9 cellular contexts compared by ENCODE assay signal in the genomic region with DNA sequence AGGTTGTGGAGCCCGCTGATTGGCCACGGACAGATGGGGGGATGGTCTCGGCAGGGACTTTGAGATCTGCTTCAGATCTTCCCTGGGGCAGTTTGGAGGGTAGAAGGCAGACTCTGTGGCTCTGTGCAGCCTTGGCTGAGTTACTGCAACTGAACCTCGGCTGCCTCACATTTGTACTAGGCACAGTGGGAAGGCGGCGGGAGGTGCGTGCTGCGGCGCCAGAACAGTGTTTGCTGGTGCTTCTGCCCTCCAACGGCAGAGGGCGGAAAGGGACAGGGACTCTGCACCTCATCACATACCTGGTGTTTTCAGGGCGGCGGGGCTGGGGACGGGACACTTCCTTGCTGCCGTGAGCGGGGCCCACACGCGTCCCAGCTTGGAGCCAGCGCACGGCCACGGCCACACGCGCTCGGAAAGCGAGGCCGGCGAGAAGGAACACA. TPM values are rescaled to one million over a fixed set of nuclear protein-coding genes. Genes with fewer than 3 reads are reported as not detected.
DNase-seq lines count a peak whose midpoint lies in the region; ATAC-seq and TF ChIP-seq lines count a peak whose summit lies in the region.
"Had no signal": no experiment of that assay in that cellular context is flagged by ENCODE, and none has a peak within 500 bp of the region (broad histone marks: within the 10 kb centered on the region; RNA-seq: fewer than 3 reads in every experiment).

No MANE protein-coding gene starts in this region.

- CTCF ChIA-PET in MCF 10A (lab: Yijun Ruan, JAX) = no interaction called here

- H3K27me3 Mint-ChIP-seq in MCF 10A (ENCODE audit: insufficient read depth, unreplicated experiment) = no peaks in the 10 kb centered on the region
- H3K27me3 Mint-ChIP-seq in stimulated activated naive B cell treated with anti-CD40 and anti-IgM and Interleukin-4, amounts not matched to agents 10 μg/mL and 1 μg/mL and 100 μg/mL, for 72 hours = no peaks in the 10 kb centered on the region

- H3K36me3 ChIP-seq in breast epithelium (no peaks in the 10 kb centered on the region), iPS-20b (ENCODE audit: insufficient read depth, low read depth, low read length) (peaks cover 21% of the 10 kb centered on the region)

- ATAC-seq in stimulated activated naive B cell treated with anti-CD40 and anti-IgM and Interleukin-4, amounts not matched to agents 10 μg/mL and 1 μg/mL and 100 μg/mL, for 72 hours (replicated peaks) = no peak

- H3K27ac ChIP-seq in breast epithelium (peak overlapping the region in 1 of 2 donors; percentile 35), iPS-20b (ENCODE audit: low read length) (no peak overlapping the region)

- H3K27me3 ChIP-seq in breast epithelium (no peaks in the 10 kb centered on the region), iPS-20b (ENCODE audit: insufficient read depth, low read length) (no peaks in the 10 kb centered on the region)

- DNase-seq in breast epithelium (ENCODE audit: low spot score in 2 of 2) (peak; percentile 59 to 86), MCF 10A (ENCODE audit: unreplicated experiment) (no peak), astrocyte of the cerebellum (ENCODE audit: low read depth) (no peak), HK-2 (ENCODE audit: unreplicated experiment) (no peak), OCI-M1 (lab: John Stamatoyannopoulos, UW) (no peak), NCI-H1417 (lab: John Stamatoyannopoulos, UW) (no peak)
- no peak for DNase-seq in stimulated activated naive B cell treated with anti-CD40 and anti-IgM and Interleukin-4, amounts not matched to agents 10 μg/mL and 1 μg/mL and 100 μg/mL, for 72 hours
- DNase-seq: MM.1S had no signal

- no TSS peak for BruUV-seq in MCF 10A (replicated peaks; lab: Mats Ljungman, UMichigan)

- no peak overlapping the region for H3K4me3 Mint-ChIP-seq in MCF 10A (ENCODE audit: unreplicated experiment)
- no peak overlapping the region for H3K4me3 Mint-ChIP-seq in stimulated activated naive B cell treated with anti-CD40 and anti-IgM and Interleukin-4, amounts not matched to agents 10 μg/mL and 1 μg/mL and 100 μg/mL, for 72 hours

- intact Hi-C loops in breast epithelium (cut with DNase I; ENCODE audit: low total_unique reads) = loop anchor here (10.0 kb wide), 1 partner anchor 244 kb away; no protein-coding TSS in a partner anchor
- intact Hi-C loops in MCF 10A (cut with micrococcal nuclease) = no loop called here

- in situ Hi-C loops in astrocyte of the cerebellum (cut with HindIII; ENCODE audit: low sequenced_read_pairs) = no loop called here

- peaks cover 4% of the 10 kb centered on the region for H3K4me1 Mint-ChIP-seq in MCF 10A (ENCODE audit: insufficient read depth, unreplicated experiment)
- H3K4me1 Mint-ChIP-seq in stimulated activated naive B cell treated with anti-CD40 and anti-IgM and Interleukin-4, amounts not matched to agents 10 μg/mL and 1 μg/mL and 100 μg/mL, for 72 hours = peaks cover 23 to 35% of the 10 kb centered on the region in 2 donors

- TF ChIP-seq POLR2A in breast epithelium (IDR thresholded peaks at IDR 0.05) = no peak

- H3K36me3 Mint-ChIP-seq in MCF 10A (ENCODE audit: insufficient read depth, unreplicated experiment) = peaks cover 41% of the 10 kb centered on the region
- peaks cover 41 to 66% of the 10 kb centered on the region in 2 donors for H3K36me3 Mint-ChIP-seq in stimulated activated naive B cell treated with anti-CD40 and anti-IgM and Interleukin-4, amounts not matched to agents 10 μg/mL and 1 μg/mL and 100 μg/mL, for 72 hours

- POLR2A ChIA-PET in MCF 10A (lab: Yijun Ruan, JAX) = no interaction called here

- H3K9me3 Mint-ChIP-seq in MCF 10A (ENCODE audit: unreplicated experiment) = no peaks in the 10 kb centered on the region
- no peaks in the 10 kb centered on the region for H3K9me3 Mint-ChIP-seq in stimulated activated naive B cell treated with anti-CD40 and anti-IgM and Interleukin-4, amounts not matched to agents 10 μg/mL and 1 μg/mL and 100 μg/mL, for 72 hours

- H3K4me3 ChIP-seq in breast epithelium (peak overlapping the region in 2 of 3 donors; percentile 15 to 25), astrocyte of the cerebellum (ENCODE audit: low read depth, low read length) (no peak overlapping the region), iPS-20b (ENCODE audit: low read length) (peak overlapping the region; percentile 40; the same call in 1 of the 2 replicates)

- TF ChIP-seq CTCF in breast epithelium (IDR thresholded peaks at IDR 0.05) = peak; percentile 38 to 79 (median 55)
- TF ChIP-seq CTCF in MCF 10A (IDR thresholded peaks at IDR 0.05; ENCODE audit: unreplicated experiment) = no peak
- TF ChIP-seq CTCF in astrocyte of the cerebellum (IDR thresholded peaks at IDR 0.05; ENCODE audit: low read depth, low read length, missing control alignments) = peak; percentile 47

- H3K4me1 ChIP-seq in breast epithelium = peaks cover 4 to 6% of the 10 kb centered on the region in 2 donors
- peaks cover 3% of the 10 kb centered on the region; the same call in 1 of the 2 replicates for H3K4me1 ChIP-seq in iPS-20b (ENCODE audit: insufficient read depth, low read length)

- H3K9me3 ChIP-seq in breast epithelium (no peaks in the 10 kb centered on the region), iPS-20b (ENCODE audit: insufficient read depth, low read depth, low read length) (no peaks in the 10 kb centered on the region)

- H3K9ac ChIP-seq in iPS-20b (ENCODE audit: low read depth, low read length) = peak overlapping the region; percentile 49; the same call in 1 of the 2 replicates

- no peak overlapping the region for H3K27ac Mint-ChIP-seq in MCF 10A (ENCODE audit: low read depth, unreplicated experiment)
- H3K27ac Mint-ChIP-seq in stimulated activated naive B cell treated with anti-CD40 and anti-IgM and Interleukin-4, amounts not matched to agents 10 μg/mL and 1 μg/mL and 100 μg/mL, for 72 hours = peak overlapping the region; percentile 31

RNA-seq across cellular contexts. Expression of a gene that starts 26.2 kb away (rescaled TPM):
- 10 to 100 TPM in 2 of 3 donors, 1 to 10 TPM in 1; 6.2 to 13.9 (median 13.1) TPM for total RNA-seq in breast epithelium
- 16.2 and 20.2 TPM in 2 replicates for total RNA-seq in MCF 10A (2022)

RNA-seq across cellular contexts. Expression of a gene that starts 26.4 kb away (rescaled TPM):
- total RNA-seq in breast epithelium (100 to 1,000 TPM in 1 of 3 donors, 10 to 100 TPM in 2; 65.9 to 116 (median 80.5) TPM), MCF 10A (2022) (26.7 and 28.7 TPM in 2 replicates)

RNA-seq across cellular contexts. Expression of a gene that starts 49.8 kb away (rescaled TPM):
- total RNA-seq in breast epithelium = 1 to 10 TPM; 1.4 to 7.9 (median 5.1) TPM
- total RNA-seq in MCF 10A (2022) = 0.40 and 0.69 TPM in 2 replicates

Comparison
In these comparisons a context has a peak if more than half of its experiments do, and no peak if none do; other contexts are left out.
1. DNase-seq: peak in breast epithelium (2 of 2); none in MCF 10A (single experiment), astrocyte of the cerebellum (single experiment), stimulated activated naive B cell treated with anti-CD40 and anti-IgM and Interleukin-4, amounts not matched to agents 10 μg/mL and 1 μg/mL and 100 μg/mL, for 72 hours (single experiment), HK-2 (single experiment), OCI-M1 (single experiment) and NCI-H1417 (0 of 3).